14 cellular contexts compared by ENCODE assay signal in genomic region chr22:36319595-36320497, GRCh38.
DNase-seq lines count a peak whose midpoint lies in the region; ATAC-seq, FAIRE-seq and TF ChIP-seq lines count a peak whose summit lies in the region.
"Had no signal": no experiment of that assay in that cellular context is flagged by ENCODE, and none has a peak within 500 bp of the region (broad histone marks: within the 10 kb centered on the region; RNA-seq: fewer than 3 reads in every experiment).

No MANE protein-coding gene starts in this region.

- CTCF ChIA-PET in MCF 10A (lab: Yijun Ruan, JAX): no interaction called here

- FAIRE-seq in astrocyte (lab: Jason Lieb, UNC): no peak
- FAIRE-seq in small intestine (lab: Jason Lieb, UNC): no peak
- FAIRE-seq: TTC549 had no signal

- no peaks in the 10 kb centered on the region for H3K9me3 Mint-ChIP-seq in MCF 10A (ENCODE audit: unreplicated experiment)
- H3K9me3 Mint-ChIP-seq in astrocyte (ENCODE audit: unreplicated experiment): no peaks in the 10 kb centered on the region
- H3K9me3 Mint-ChIP-seq: activated T-cell treated with anti-CD3 and anti-CD28 coated beads, Interleukin-2, amount 50 U/mL, for 4 hours had no signal

- H3K27me3 ChIP-seq in breast epithelium (no peaks in the 10 kb centered on the region), astrocyte (ENCODE audit: insufficient read depth, low read length) (no peaks in the 10 kb centered on the region), transverse colon (no peaks in the 10 kb centered on the region), small intestine (ENCODE audit: control insufficient read depth in 2 of 2, insufficient read depth in 2 of 2, low read length in 2 of 2) (no peaks in the 10 kb centered on the region)

- no peaks in the 10 kb centered on the region for H3K27me3 Mint-ChIP-seq in MCF 10A (ENCODE audit: insufficient read depth, unreplicated experiment)
- no peaks in the 10 kb centered on the region for H3K27me3 Mint-ChIP-seq in astrocyte (ENCODE audit: low read depth, unreplicated experiment)

- in situ Hi-C loops in transverse colon (cut with MboI; ENCODE audit: low pct_ligation_motif_present in 1 of 4, low pct_unique_long_range_greater_than_20kb in 1 of 4, low sequenced_read_pairs in 3 of 4): no loop called here

- no peak for TF ChIP-seq EP300 in transverse colon (IDR thresholded peaks at IDR 0.05; ENCODE audit: low read depth)

- no peak for DNase-seq in breast epithelium (ENCODE audit: low spot score in 2 of 2)
- DNase-seq in MCF 10A (ENCODE audit: unreplicated experiment): no peak
- DNase-seq in astrocyte (ENCODE audit: low read depth): no peak
- peak; percentile 86 to 87 for DNase-seq in lung microvascular endothelial cell (ENCODE audit: low read depth in 2 of 2)
- DNase-seq in transverse colon: no peak
- no peak for DNase-seq in lower leg skin (ENCODE audit: low spot score in 2 of 2)
- no peak for DNase-seq in small intestine
- DNase-seq: activated T-cell treated with anti-CD3 and anti-CD28 coated beads, Interleukin-2, amount 50 U/mL, for 4 hours; GDM1; head of caudate nucleus; NCI-H2081 treated with DMSO at 0.1 percent for 48 hours; stimulated activated CD4-positive, alpha-beta T cell treated with anti-CD3 and anti-CD28 coated beads, Interleukin-12 subunit alpha, Interleukin-12 subunit beta, amount 100 ng/mL, for 4 hours had no signal

- H2AFZ ChIP-seq in astrocyte (ENCODE audit: low read depth, low read length): no peak overlapping the region

- peak overlapping the region; percentile 65 to 97 for H3K27ac ChIP-seq in breast epithelium
- H3K27ac ChIP-seq in astrocyte (ENCODE audit: low read depth, low read length): no peak overlapping the region
- peak overlapping the region; percentile 92 to 99 (median 96) for H3K27ac ChIP-seq in transverse colon
- H3K27ac ChIP-seq in small intestine (ENCODE audit: low read depth in 1 of 2, low read length in 1 of 2): peak overlapping the region in 1 of 2 donors; percentile 44

- no peaks in the 10 kb centered on the region for H3K9me3 ChIP-seq in breast epithelium
- H3K9me3 ChIP-seq in astrocyte (ENCODE audit: insufficient read depth, low read depth, low read length): no peaks in the 10 kb centered on the region
- no peaks in the 10 kb centered on the region for H3K9me3 ChIP-seq in transverse colon
- no peaks in the 10 kb centered on the region for H3K9me3 ChIP-seq in small intestine (ENCODE audit: control insufficient read depth, low read depth)

- no TSS peak for BruUV-seq in MCF 10A (replicated peaks; lab: Mats Ljungman, UMichigan)

- H3K4me1 Mint-ChIP-seq in MCF 10A (ENCODE audit: insufficient read depth, unreplicated experiment) (peaks cover 3% of the 10 kb centered on the region), astrocyte (ENCODE audit: low read depth, unreplicated experiment) (peaks cover 52% of the 10 kb centered on the region)

- WGBS in transverse colon (ENCODE audit: low coverage in 1 of 2), 2 donors: 79% methylated on average over 22 of the region's 26 CpGs; no CpG with 5 or more reads in 1 of the 2 donors
- WGBS in lower leg skin, 2 donors: 85 to 90% methylated on average over 25 to 26 of the region's 26 CpGs
- WGBS in small intestine, 3 donors: 84 to 91% (median 87%) methylated on average over 26 of the region's 26 CpGs

- TF ChIP-seq POLR2A in breast epithelium (IDR thresholded peaks at IDR 0.05) (no peak), transverse colon (IDR thresholded peaks at IDR 0.05) (no peak), lower leg skin (IDR thresholded peaks at IDR 0.05) (no peak)

- H3K79me2 ChIP-seq in astrocyte (ENCODE audit: insufficient read depth, low read length): peaks cover 94% of the 10 kb centered on the region

- H3K36me3 ChIP-seq in breast epithelium (peaks cover 17% of the 10 kb centered on the region), astrocyte (ENCODE audit: insufficient read depth, low read length) (peaks cover 88% of the 10 kb centered on the region), transverse colon (peaks cover 0 to 75% (median 35%) of the 10 kb centered on the region in 4 donors), small intestine (ENCODE audit: control insufficient read depth in 2 of 2, insufficient read depth in 2 of 2, low read length in 2 of 2) (peaks cover 36 to 48% of the 10 kb centered on the region in 2 donors)

- no peak overlapping the region for H3K27ac Mint-ChIP-seq in MCF 10A (ENCODE audit: low read depth, unreplicated experiment)
- H3K27ac Mint-ChIP-seq in astrocyte (ENCODE audit: unreplicated experiment): peak overlapping the region; percentile 93

- H3K4me3 Mint-ChIP-seq in MCF 10A (ENCODE audit: unreplicated experiment) (no peak overlapping the region), astrocyte (ENCODE audit: unreplicated experiment) (peak overlapping the region; percentile 60)
- H3K4me3 Mint-ChIP-seq: activated T-cell treated with anti-CD3 and anti-CD28 coated beads, Interleukin-2, amount 50 U/mL, for 4 hours had no signal

- POLR2A ChIA-PET in MCF 10A (lab: Yijun Ruan, JAX): no interaction called here

- no peak overlapping the region for H3K4me2 ChIP-seq in astrocyte (ENCODE audit: low read length)

- peak overlapping the region; percentile 10 for H3K9ac ChIP-seq in astrocyte (ENCODE audit: low read length)

- peaks cover 96% of the 10 kb centered on the region for H4K20me1 ChIP-seq in astrocyte (ENCODE audit: insufficient read depth, low read length)

- no peak for ATAC-seq in HG02885 (IDR thresholded peaks at IDR 0.05; ENCODE audit: poor library complexity, unreplicated experiment)
- ATAC-seq: activated T-cell treated with anti-CD3 and anti-CD28 coated beads, Interleukin-2, amount 50 U/mL, for 4 hours had no signal

- H3K36me3 Mint-ChIP-seq in MCF 10A (ENCODE audit: insufficient read depth, unreplicated experiment) (peaks cover 90% of the 10 kb centered on the region), astrocyte (ENCODE audit: low read depth, unreplicated experiment) (peaks cover 38% of the 10 kb centered on the region)

- TF ChIP-seq CTCF in breast epithelium (IDR thresholded peaks at IDR 0.05): no peak
- TF ChIP-seq CTCF in MCF 10A (IDR thresholded peaks at IDR 0.05; ENCODE audit: unreplicated experiment): no peak
- TF ChIP-seq CTCF in astrocyte (IDR thresholded peaks at IDR 0.05; ENCODE audit: insufficient read depth, low read depth, low read length): no peak
- TF ChIP-seq CTCF in transverse colon (IDR thresholded peaks at IDR 0.05): no peak
- TF ChIP-seq CTCF in lower leg skin (IDR thresholded peaks at IDR 0.05): no peak

- intact Hi-C loops in breast epithelium (cut with DNase I; ENCODE audit: low total_unique reads) (loop anchor here (10.0 kb wide), 1 partner anchor 55 kb away; no protein-coding TSS in a partner anchor), MCF 10A (cut with micrococcal nuclease) (no loop called here), transverse colon (cut with DNase I; ENCODE audit: low total_unique reads) (no loop called here), lower leg skin (cut with DNase I; ENCODE audit: low total_unique reads) (no loop called here)

- no peak overlapping the region for H3K4me3 ChIP-seq in breast epithelium
- no peak overlapping the region for H3K4me3 ChIP-seq in astrocyte (ENCODE audit: insufficient read depth, low read depth, low read length)
- H3K4me3 ChIP-seq in transverse colon: no peak overlapping the region
- H3K4me3 ChIP-seq in lower leg skin (ENCODE audit: low read depth, poor library complexity, severe bottlenecking): no peak overlapping the region
- H3K4me3 ChIP-seq in small intestine (ENCODE audit: low read depth in 1 of 2, low read length in 2 of 2): no peak overlapping the region

- H3K4me1 ChIP-seq in breast epithelium (peaks cover 20 to 22% of the 10 kb centered on the region in 2 donors), astrocyte (ENCODE audit: insufficient read depth, low read length) (peaks cover 18% of the 10 kb centered on the region), transverse colon (peaks cover 17 to 26% (median 20%) of the 10 kb centered on the region in 4 donors), small intestine (ENCODE audit: control insufficient read depth in 2 of 2, insufficient read depth in 1 of 2, low read depth in 1 of 2, low read length in 1 of 2) (no peaks in the 10 kb centered on the region)

Comparison
In these comparisons a context has a peak if more than half of its experiments do, and no peak if none do; other contexts are left out.
1. DNase-seq: peak in lung microvascular endothelial cell (2 of 2); none in breast epithelium (0 of 2), MCF 10A (single experiment), astrocyte (single experiment), transverse colon (single experiment), lower leg skin (0 of 2) and small intestine (single experiment).